In the genomic region with DNA sequence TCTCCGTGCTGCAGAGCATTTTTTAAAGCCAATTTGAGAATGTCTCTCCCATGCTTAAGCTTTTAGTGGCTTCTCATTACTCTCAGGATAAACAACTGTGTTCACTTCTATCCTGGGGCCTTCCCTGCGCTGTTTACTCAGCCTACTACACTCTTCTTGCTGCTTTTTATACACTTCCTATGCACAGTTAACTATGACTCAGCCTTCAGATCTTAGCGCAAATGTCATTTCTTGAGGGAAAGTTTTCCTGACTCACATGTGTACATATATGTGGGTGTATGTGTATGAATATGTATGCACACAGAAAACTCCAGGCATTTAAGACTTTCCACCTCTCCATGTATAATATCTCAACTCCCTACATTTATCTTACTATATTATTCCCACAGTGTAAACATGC, we compare ENCODE assay signal across 8 cellular contexts. TPM values are rescaled to one million over a fixed set of nuclear protein-coding genes. Genes with fewer than 3 reads are reported as not detected.
DNase-seq lines count a peak whose midpoint lies in the region; ATAC-seq, FAIRE-seq and TF ChIP-seq lines count a peak whose summit lies in the region.
"Had no signal": no experiment of that assay in that cellular context is flagged by ENCODE, and none has a peak within 500 bp of the region (broad histone marks: within the 10 kb centered on the region; RNA-seq: fewer than 3 reads in every experiment).

No MANE protein-coding gene starts in this region.

- no peaks in the 10 kb centered on the region for H3K4me1 ChIP-seq in kidney (ENCODE audit: control insufficient read depth in 1 of 2, insufficient read depth in 1 of 2, low read depth in 1 of 2, low read length in 2 of 2)

- intact Hi-C loops in kidney (cut with DNase I), result no loop called here

- H3K27me3 Mint-ChIP-seq in progenitor cell of endocrine pancreas, result no peaks in the 10 kb centered on the region
- H3K27me3 Mint-ChIP-seq: memory B cell had no signal

- H3K9me3 ChIP-seq in kidney (ENCODE audit: control insufficient read depth in 1 of 2, low read length in 2 of 2), result no peaks in the 10 kb centered on the region

- H3K36me3 ChIP-seq in kidney (ENCODE audit: control insufficient read depth in 1 of 2, insufficient read depth in 2 of 2, low read length in 2 of 2), result no peaks in the 10 kb centered on the region

- no peak overlapping the region for H3K9ac ChIP-seq in kidney (ENCODE audit: low read length in 2 of 2)

- H3K9me3 Mint-ChIP-seq in progenitor cell of endocrine pancreas (ENCODE audit: low read depth), result no peaks in the 10 kb centered on the region
- H3K9me3 Mint-ChIP-seq: memory B cell had no signal

- ATAC-seq in GM18861 (IDR thresholded peaks at IDR 0.05; ENCODE audit: unreplicated experiment) (peak; percentile 56), HG03565 (IDR thresholded peaks at IDR 0.05; ENCODE audit: unreplicated experiment) (peak; percentile 74)

- no peaks in the 10 kb centered on the region for H3K36me3 Mint-ChIP-seq in progenitor cell of endocrine pancreas (ENCODE audit: insufficient read depth)

- peak; percentile 77 for DNase-seq in amniotic stem cell (lab: John Stamatoyannopoulos, UW)
- DNase-seq in progenitor cell of endocrine pancreas (ENCODE audit: low spot score, unreplicated experiment), result no peak
- DNase-seq in NCI-H2107 (lab: John Stamatoyannopoulos, UW), result no peak
- DNase-seq in kidney, result no peak
- DNase-seq in DMS114 treated with DMSO at 0.1 percent for 48 hours (lab: John Stamatoyannopoulos, UW; ENCODE audit: unreplicated experiment), result no peak

- FAIRE-seq in kidney (lab: Jason Lieb, UNC), result no peak

- no peak overlapping the region for H3K4me3 ChIP-seq in kidney (ENCODE audit: low read length in 2 of 2)

- H3K4me3 Mint-ChIP-seq in progenitor cell of endocrine pancreas (ENCODE audit: low read depth), result no peak overlapping the region
- H3K4me3 Mint-ChIP-seq: memory B cell had no signal

- peak overlapping the region; percentile 53 for H3K27ac Mint-ChIP-seq in progenitor cell of endocrine pancreas
- H3K27ac Mint-ChIP-seq: memory B cell had no signal

- no peak overlapping the region for H3K27ac ChIP-seq in kidney (ENCODE audit: low read depth in 2 of 2, low read length in 2 of 2)

- TF ChIP-seq CTCF in progenitor cell of endocrine pancreas (IDR thresholded peaks at IDR 0.05; ENCODE audit: unreplicated experiment) (no peak), kidney (IDR thresholded peaks at IDR 0.05; ENCODE audit: borderline replicate concordance, extremely low read depth, insufficient read depth) (no peak)

- H3K4me1 Mint-ChIP-seq in progenitor cell of endocrine pancreas (ENCODE audit: low read depth), result peaks cover 24% of the 10 kb centered on the region

RNA-seq across cellular contexts. Expression of gene THAP12, which starts 9.8 kb away (rescaled TPM):
- total RNA-seq in progenitor cell of endocrine pancreas (51.1 and 52.4 TPM in 2 replicates), kidney (39.3 TPM)
- polyA plus RNA-seq in kidney (ENCODE audit: insufficient read depth, low read depth, low replicate concordance), result 19.5 TPM

RNA-seq across cellular contexts. Expression of gene GVQW3, which starts 10.0 kb away (rescaled TPM):
- total RNA-seq in progenitor cell of endocrine pancreas (16.6 and 17.5 TPM in 2 replicates), kidney (3.4 TPM)
- 1.4 TPM for polyA plus RNA-seq in kidney (ENCODE audit: insufficient read depth, low read depth, low replicate concordance)
